13 cellular contexts compared by ENCODE assay signal in the genomic region with DNA sequence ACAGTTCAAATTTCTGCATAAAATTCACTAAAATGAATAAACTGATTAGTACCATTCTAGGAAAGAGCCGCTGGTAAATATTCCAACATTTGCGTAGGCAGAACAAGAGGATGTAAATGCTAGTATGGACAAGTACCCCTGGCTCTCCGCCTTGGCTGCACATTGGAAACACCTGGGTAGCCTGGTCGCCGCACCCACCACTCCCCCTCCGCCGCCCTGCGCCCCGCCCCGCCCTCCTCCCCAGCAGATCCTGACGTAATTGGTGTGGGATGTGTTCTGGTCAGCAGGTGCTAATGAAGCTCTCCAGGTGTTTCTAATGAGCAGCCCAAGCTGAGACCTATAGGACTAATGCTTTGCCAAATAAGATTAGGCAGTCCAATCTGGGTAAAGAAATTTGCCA.
DNase-seq lines count a peak whose midpoint lies in the region; ATAC-seq and TF ChIP-seq lines count a peak whose summit lies in the region.
"Had no signal": no experiment of that assay in that cellular context is flagged by ENCODE, and none has a peak within 500 bp of the region (broad histone marks: within the 10 kb centered on the region; RNA-seq: fewer than 3 reads in every experiment).

No MANE protein-coding gene starts in this region.

- ATAC-seq in mucosa of descending colon = peak; percentile 61
- no peak for ATAC-seq in HG03280 (IDR thresholded peaks at IDR 0.05; ENCODE audit: unreplicated experiment)
- no peak for ATAC-seq in naive thymus-derived CD8-positive, alpha-beta T cell
- ATAC-seq: CD8-positive, alpha-beta T cell; GM23338 had no signal

- H3K4me1 ChIP-seq in mucosa of descending colon (ENCODE audit: low read depth) = no peaks in the 10 kb centered on the region
- H3K4me1 ChIP-seq: SJCRH30 had no signal

- H3K4me3 Mint-ChIP-seq in naive thymus-derived CD8-positive, alpha-beta T cell = no peak overlapping the region
- H3K4me3 Mint-ChIP-seq: CD8-positive, alpha-beta T cell; GM23338 had no signal

- H3K4me3 ChIP-seq in mucosa of descending colon = no peak overlapping the region
- H3K4me3 ChIP-seq: GM23338, SJCRH30 had no signal

- intact Hi-C loops in mucosa of descending colon (cut with DNase I, micrococcal nuclease) = no loop called here

- H3K9me3 Mint-ChIP-seq in naive thymus-derived CD8-positive, alpha-beta T cell = no peaks in the 10 kb centered on the region
- H3K9me3 Mint-ChIP-seq: CD8-positive, alpha-beta T cell; GM23338 had no signal

- H3K27me3 Mint-ChIP-seq in naive thymus-derived CD8-positive, alpha-beta T cell = no peaks in the 10 kb centered on the region

- TF ChIP-seq CTCF in mucosa of descending colon (IDR thresholded peaks at IDR 0.05) = no peak

- no peaks in the 10 kb centered on the region for H3K9me3 ChIP-seq in mucosa of descending colon
- H3K9me3 ChIP-seq: BE2C, SJCRH30 had no signal

- H3K4me1 Mint-ChIP-seq in naive thymus-derived CD8-positive, alpha-beta T cell = no peaks in the 10 kb centered on the region
- H3K4me1 Mint-ChIP-seq: GM23338 had no signal

- H3K27ac Mint-ChIP-seq in naive thymus-derived CD8-positive, alpha-beta T cell = no peak overlapping the region
- H3K27ac Mint-ChIP-seq: CD8-positive, alpha-beta T cell; GM23338 had no signal

- no peaks in the 10 kb centered on the region for H3K36me3 ChIP-seq in mucosa of descending colon (ENCODE audit: low read depth)
- H3K36me3 ChIP-seq: SJCRH30 had no signal

- peak; percentile 83 for DNase-seq in NCI-H146 (lab: John Stamatoyannopoulos, UW)
- DNase-seq in NCI-H510A treated with DMSO at 0.1 percent for 48 hours (lab: John Stamatoyannopoulos, UW) = peak; percentile 18
- DNase-seq in SW480 (ENCODE audit: low spot score) = peak; percentile 17
- DNase-seq in mucosa of descending colon = peak in 1 of 3 donors; percentile 11
- DNase-seq in DMS53 treated with DMSO at 0.1 percent for 48 hours (lab: John Stamatoyannopoulos, UW; ENCODE audit: unreplicated experiment) = no peak
- DNase-seq in naive thymus-derived CD8-positive, alpha-beta T cell = no peak
- DNase-seq: BE2C; CD8-positive, alpha-beta T cell; Karpas-422; NCI-H1436; SJCRH30 had no signal

- peaks cover 0 to 4% (median 0%) of the 10 kb centered on the region in 3 donors for H3K36me3 Mint-ChIP-seq in naive thymus-derived CD8-positive, alpha-beta T cell

- POLR2A ChIA-PET in naive thymus-derived CD8-positive, alpha-beta T cell (lab: Charles Lee) = no interaction called here

Comparison
In these comparisons a context has a peak if more than half of its experiments do, and no peak if none do; other contexts are left out.
1. DNase-seq: peak in NCI-H146 (single experiment), NCI-H510A treated with DMSO at 0.1 percent for 48 hours (single experiment) and SW480 (single experiment); none in DMS53 treated with DMSO at 0.1 percent for 48 hours (single experiment) and naive thymus-derived CD8-positive, alpha-beta T cell (0 of 10).